23 cellular contexts compared by ENCODE assay signal in the genomic region with DNA sequence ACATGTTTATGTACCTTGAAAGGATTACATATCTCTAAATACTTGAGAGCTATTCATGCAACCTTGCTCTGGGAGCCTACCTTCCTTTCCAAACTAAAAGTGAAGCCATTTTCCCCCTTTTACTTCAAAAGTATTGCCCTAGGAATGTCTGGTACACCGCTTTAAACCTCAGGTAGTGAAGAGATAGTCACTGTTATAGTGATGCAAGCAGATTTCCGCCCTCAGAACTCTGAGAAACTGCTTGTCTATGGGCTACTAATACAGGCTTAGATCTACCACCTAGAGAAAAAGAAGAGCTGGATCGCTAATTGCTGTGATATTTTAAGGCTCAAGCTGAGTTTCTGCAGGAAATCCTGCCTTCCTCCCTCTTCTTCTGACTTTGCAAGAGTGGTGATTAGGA.
"Had no signal": no experiment of that assay in that cellular context is flagged by ENCODE, and none has a peak within 500 bp of the region (broad histone marks: within the 10 kb centered on the region; RNA-seq: fewer than 3 reads in every experiment).

No MANE protein-coding gene starts in this region.

- H3K9me3 ChIP-seq: esophagus squamous epithelium, pancreas, prostate gland, right lobe of liver, spleen, stomach, thoracic aorta, transverse colon had no signal

- H3K4me1 Mint-ChIP-seq: memory B cell, mesothelial cell of epicardium had no signal

- H3K9me3 Mint-ChIP-seq: memory B cell had no signal

- H3K4me3 Mint-ChIP-seq: memory B cell; mesothelial cell of epicardium; natural killer cell treated with Interleukin-12 subunit alpha and Interleukin-12 subunit beta and Interleukin-15 and Interleukin-18, amount 100 ng/mL, for 72 hours had no signal

- H3K4me1 ChIP-seq: pancreas, prostate gland, right lobe of liver, spleen, stomach, transverse colon had no signal

- H3K27ac Mint-ChIP-seq: memory B cell; mesothelial cell of epicardium; natural killer cell treated with Interleukin-12 subunit alpha and Interleukin-12 subunit beta and Interleukin-15 and Interleukin-18, amount 100 ng/mL, for 72 hours had no signal

- H3K27me3 ChIP-seq: esophagus squamous epithelium, pancreas, right lobe of liver, spleen, stomach, transverse colon had no signal

- H3K36me3 Mint-ChIP-seq: memory B cell; mesothelial cell of epicardium; natural killer cell treated with Interleukin-12 subunit alpha and Interleukin-12 subunit beta and Interleukin-15 and Interleukin-18, amount 100 ng/mL, for 72 hours had no signal

- H3K36me3 ChIP-seq: esophagus squamous epithelium, pancreas, prostate gland, right lobe of liver, spleen, stomach, thoracic aorta, transverse colon had no signal

- FAIRE-seq: endometrium, islet of Langerhans, pancreas had no signal

- ATAC-seq: left colon; natural killer cell treated with Interleukin-12 subunit alpha and Interleukin-12 subunit beta and Interleukin-15 and Interleukin-18, amount 100 ng/mL, for 72 hours; pancreas; right lobe of liver had no signal

- H3K27ac ChIP-seq: esophagus squamous epithelium, pancreas, prostate gland, right lobe of liver, spleen, stomach, thoracic aorta, transverse colon had no signal

- H3K4me3 ChIP-seq: esophagus squamous epithelium, pancreas, prostate gland, right lobe of liver, spleen, stomach, thoracic aorta, transverse colon had no signal

- DNase-seq: effector memory CD4-positive, alpha-beta T cell; esophagus squamous epithelium; foreskin fibroblast; head of caudate nucleus; hypothalamus; left colon; occipital lobe; pancreas; right lobe of liver; spleen; stimulated activated CD4-positive, alpha-beta T cell treated with anti-CD3 and anti-CD28 coated beads, Interleukin-2, amount 100 ng/mL, for 24 hours; stimulated activated CD4-positive, alpha-beta T cell treated with anti-CD3 and anti-CD28 coated beads, Interleukin-4, amount 100 ng/mL, for 4 hours; stimulated activated naive CD4-positive, alpha-beta T cell; stomach; substantia nigra; transverse colon had no signal
